ENCODE assay signal across 15 cellular contexts in the genomic region with DNA sequence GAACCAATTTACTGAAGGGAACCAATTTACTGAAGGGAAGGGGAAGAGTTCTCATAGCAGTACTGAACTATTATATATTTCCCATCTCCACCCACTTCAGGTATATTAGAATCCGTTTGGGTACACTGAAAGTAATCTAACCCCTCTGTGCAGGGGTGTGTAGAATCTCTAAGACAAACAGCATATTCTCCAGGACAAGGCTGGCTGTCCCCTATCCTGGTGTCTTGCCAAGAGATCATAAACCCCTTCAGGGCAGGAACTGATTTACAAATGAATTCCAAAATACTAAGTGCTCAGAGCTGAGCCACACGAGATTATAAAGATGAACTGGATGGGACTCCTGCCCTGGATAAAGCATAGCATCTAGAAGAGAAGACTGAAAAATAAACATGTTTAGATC. TPM values are rescaled to one million over a fixed set of nuclear protein-coding genes. Genes with fewer than 3 reads are reported as not detected.
DNase-seq lines count a peak whose midpoint lies in the region; ATAC-seq and TF ChIP-seq lines count a peak whose summit lies in the region.
"Had no signal": no experiment of that assay in that cellular context is flagged by ENCODE, and none has a peak within 500 bp of the region (broad histone marks: within the 10 kb centered on the region; RNA-seq: fewer than 3 reads in every experiment).

No MANE protein-coding gene starts in this region.

- TF ChIP-seq CTCF in natural killer cell (IDR thresholded peaks at IDR 0.05): no peak
- TF ChIP-seq CTCF in glutamatergic neuron (IDR thresholded peaks at IDR 0.05; ENCODE audit: partially characterized antibody, unreplicated experiment): no peak
- no peak for TF ChIP-seq CTCF in gastrocnemius medialis (IDR thresholded peaks at IDR 0.05 in 4 of 5, conservative IDR thresholded peaks at IDR 0.05 in 1 of 5)

- no peaks in the 10 kb centered on the region for H3K9me3 ChIP-seq in gastrocnemius medialis

- H3K4me1 Mint-ChIP-seq in natural killer cell (peaks cover 41 to 43% of the 10 kb centered on the region in 2 donors), glutamatergic neuron (ENCODE audit: low read depth, unreplicated experiment) (peaks cover 41% of the 10 kb centered on the region)
- peaks cover 25 to 29% of the 10 kb centered on the region in 2 donors for H3K4me1 Mint-ChIP-seq in natural killer cell treated with Interleukin-12 subunit alpha and Interleukin-12 subunit beta and Interleukin-15 and Interleukin-18, amount 100 ng/mL, for 72 hours (ENCODE audit: low read depth in 2 of 2)
- peaks cover 73% of the 10 kb centered on the region for H3K4me1 Mint-ChIP-seq in activated CD4-positive, alpha-beta memory T cell treated with anti-CD3 and anti-CD28 coated beads, Interleukin-2, amount 10 ng/mL, durations not matched to agents 7 days and 5 days

- H3K4me3 ChIP-seq in gastrocnemius medialis: no peak overlapping the region

- no peaks in the 10 kb centered on the region for H3K36me3 Mint-ChIP-seq in natural killer cell
- H3K36me3 Mint-ChIP-seq in natural killer cell treated with Interleukin-12 subunit alpha and Interleukin-12 subunit beta and Interleukin-15 and Interleukin-18, amount 100 ng/mL, for 72 hours: peaks cover 26% of the 10 kb centered on the region
- peaks cover 87% of the 10 kb centered on the region for H3K36me3 Mint-ChIP-seq in activated CD4-positive, alpha-beta memory T cell treated with anti-CD3 and anti-CD28 coated beads, Interleukin-2, amount 10 ng/mL, durations not matched to agents 7 days and 5 days (ENCODE audit: low read depth)
- peaks cover 5% of the 10 kb centered on the region for H3K36me3 Mint-ChIP-seq in glutamatergic neuron (ENCODE audit: unreplicated experiment)

- no peak overlapping the region for H3K27ac ChIP-seq in gastrocnemius medialis

- H3K27ac Mint-ChIP-seq in natural killer cell (peak overlapping the region; percentile 51 to 64), glutamatergic neuron (ENCODE audit: unreplicated experiment) (peak overlapping the region; percentile 31)
- peak overlapping the region in 1 of 2 donors; percentile 47 for H3K27ac Mint-ChIP-seq in natural killer cell treated with Interleukin-12 subunit alpha and Interleukin-12 subunit beta and Interleukin-15 and Interleukin-18, amount 100 ng/mL, for 72 hours
- peak overlapping the region; percentile 5 for H3K27ac Mint-ChIP-seq in activated CD4-positive, alpha-beta memory T cell treated with anti-CD3 and anti-CD28 coated beads, Interleukin-2, amount 10 ng/mL, durations not matched to agents 7 days and 5 days

- POLR2A ChIA-PET in activated CD4-positive, alpha-beta memory T cell treated with anti-CD3 and anti-CD28 coated beads, Interleukin-2, amount 10 ng/mL, durations not matched to agents 7 days and 5 days (lab: Charles Lee): interaction anchor here (3.7 kb wide), 1 partner anchor 10 kb away, joined by 22 read pairs; the partner anchor contains the start of gene ASF1A

- peaks cover 4 to 12% of the 10 kb centered on the region in 2 donors for H3K4me1 ChIP-seq in gastrocnemius medialis

- H3K27me3 Mint-ChIP-seq in natural killer cell (ENCODE audit: low read depth in 2 of 2): no peaks in the 10 kb centered on the region
- H3K27me3 Mint-ChIP-seq in natural killer cell treated with Interleukin-12 subunit alpha and Interleukin-12 subunit beta and Interleukin-15 and Interleukin-18, amount 100 ng/mL, for 72 hours: no peaks in the 10 kb centered on the region
- H3K27me3 Mint-ChIP-seq in activated CD4-positive, alpha-beta memory T cell treated with anti-CD3 and anti-CD28 coated beads, Interleukin-2, amount 10 ng/mL, durations not matched to agents 7 days and 5 days: no peaks in the 10 kb centered on the region
- no peaks in the 10 kb centered on the region for H3K27me3 Mint-ChIP-seq in glutamatergic neuron (ENCODE audit: unreplicated experiment)

- no peaks in the 10 kb centered on the region for H3K27me3 ChIP-seq in gastrocnemius medialis

- peaks cover 0 to 32% of the 10 kb centered on the region in 2 donors for H3K36me3 ChIP-seq in gastrocnemius medialis

- TF ChIP-seq POLR2A in gastrocnemius medialis (IDR thresholded peaks at IDR 0.05): no peak

- DNase-seq in natural killer cell (no peak), glutamatergic neuron (no peak), occipital lobe (lab: John Stamatoyannopoulos, UW) (no peak), NCI-H345 treated with DMSO at 0.1 percent for 48 hours (lab: John Stamatoyannopoulos, UW; ENCODE audit: unreplicated experiment) (no peak), gastrocnemius medialis (no peak)
- no peak for DNase-seq in natural killer cell treated with Interleukin-12 subunit alpha and Interleukin-12 subunit beta and Interleukin-15 and Interleukin-18, amount 100 ng/mL, for 72 hours (ENCODE audit: low spot score)
- DNase-seq in activated CD4-positive, alpha-beta memory T cell treated with anti-CD3 and anti-CD28 coated beads, Interleukin-2, amount 10 ng/mL, durations not matched to agents 7 days and 5 days: no peak
- DNase-seq: activated CD4-positive, alpha-beta T cell treated with anti-CD3 and anti-CD28 coated beads, Interleukin-2, amount 50 U/mL, for 48 hours; activated gamma-delta T cell treated with Interleukin-2 at 50 U/mL for 16 hours; GF-D8; KBM-7; NCI-H226; SHP77 treated with DMSO at 0.1 percent for 48 hours had no signal

- H3K4me3 Mint-ChIP-seq in natural killer cell (no peak overlapping the region), glutamatergic neuron (ENCODE audit: unreplicated experiment) (no peak overlapping the region)
- no peak overlapping the region for H3K4me3 Mint-ChIP-seq in natural killer cell treated with Interleukin-12 subunit alpha and Interleukin-12 subunit beta and Interleukin-15 and Interleukin-18, amount 100 ng/mL, for 72 hours
- no peak overlapping the region for H3K4me3 Mint-ChIP-seq in activated CD4-positive, alpha-beta memory T cell treated with anti-CD3 and anti-CD28 coated beads, Interleukin-2, amount 10 ng/mL, durations not matched to agents 7 days and 5 days

- CTCF ChIA-PET in activated CD4-positive, alpha-beta memory T cell treated with anti-CD3 and anti-CD28 coated beads, Interleukin-2, amount 10 ng/mL, durations not matched to agents 7 days and 5 days (lab: Charles Lee): no interaction called here

- H3K9me3 Mint-ChIP-seq in natural killer cell: no peaks in the 10 kb centered on the region
- H3K9me3 Mint-ChIP-seq in natural killer cell treated with Interleukin-12 subunit alpha and Interleukin-12 subunit beta and Interleukin-15 and Interleukin-18, amount 100 ng/mL, for 72 hours: no peaks in the 10 kb centered on the region
- H3K9me3 Mint-ChIP-seq in activated CD4-positive, alpha-beta memory T cell treated with anti-CD3 and anti-CD28 coated beads, Interleukin-2, amount 10 ng/mL, durations not matched to agents 7 days and 5 days: no peaks in the 10 kb centered on the region
- H3K9me3 Mint-ChIP-seq in glutamatergic neuron (ENCODE audit: unreplicated experiment): no peaks in the 10 kb centered on the region

- in situ Hi-C loops in gastrocnemius medialis (cut with MboI; ENCODE audit: low sequenced_read_pairs in 4 of 4): no loop called here

- ATAC-seq in natural killer cell (no peak), HG02571 (IDR thresholded peaks at IDR 0.05; ENCODE audit: unreplicated experiment) (no peak), gastrocnemius medialis (no peak)
- no peak for ATAC-seq in natural killer cell treated with Interleukin-12 subunit alpha and Interleukin-12 subunit beta and Interleukin-15 and Interleukin-18, amount 100 ng/mL, for 72 hours
- ATAC-seq: left lobe of liver had no signal

- intact Hi-C loops in natural killer cell (cut with micrococcal nuclease) (no loop called here), gastrocnemius medialis (cut with DNase I; ENCODE audit: low total_unique reads) (no loop called here)

RNA-seq across cellular contexts. Expression of gene ASF1A, which starts 9.2 kb away (rescaled TPM):
- 10 to 100 TPM in 2 of 3 donors, 1 to 10 TPM in 1; 9.2 to 14.5 (median 10.8) TPM for total RNA-seq in natural killer cell
- 10 to 100 TPM; 15.9 to 36.4 TPM for total RNA-seq in natural killer cell treated with Interleukin-12 subunit alpha and Interleukin-12 subunit beta and Interleukin-15 and Interleukin-18, amount 100 ng/mL, for 72 hours
- total RNA-seq in activated CD4-positive, alpha-beta memory T cell treated with anti-CD3 and anti-CD28 coated beads, Interleukin-2, amount 10 ng/mL, durations not matched to agents 7 days and 5 days: 10 to 100 TPM; 55.7 to 59.8 TPM
- total RNA-seq in glutamatergic neuron (ENCODE audit: unreplicated experiment): 56.1 TPM
- total RNA-seq in occipital lobe: 42.7 TPM
- 10 to 100 TPM in 3 of 4 donors, 1 to 10 TPM in 1; 9.7 to 13.9 (median 11.0) TPM for total RNA-seq in gastrocnemius medialis

RNA-seq across cellular contexts. Expression of gene MCM9, which starts 31.8 kb away (rescaled TPM):
- total RNA-seq in natural killer cell (10 to 100 TPM; 45.2 to 53.4 (median 52.5) TPM), glutamatergic neuron (ENCODE audit: unreplicated experiment) (18.0 TPM), occipital lobe (7.8 TPM), gastrocnemius medialis (1 to 10 TPM; 3.5 to 6.9 (median 5.0) TPM)
- 10 to 100 TPM; 24.2 to 28.1 TPM for total RNA-seq in natural killer cell treated with Interleukin-12 subunit alpha and Interleukin-12 subunit beta and Interleukin-15 and Interleukin-18, amount 100 ng/mL, for 72 hours
- total RNA-seq in activated CD4-positive, alpha-beta memory T cell treated with anti-CD3 and anti-CD28 coated beads, Interleukin-2, amount 10 ng/mL, durations not matched to agents 7 days and 5 days: 10 to 100 TPM; 14.8 to 15.7 TPM
